Comparison of ENCODE assay signal across 2 cellular contexts in genomic region chr10:93614101-93614825, GRCh38.
A peak's percentile ranks its signal among the peaks of the same experiment; 100 is the strongest.
TF ChIP-seq lines count a peak whose summit lies in the region.

No MANE protein-coding gene starts in this region.

TF ChIP-seq in HepG2, 621 proteins besides CTCF, POLR2A, EP300 and RAD21 (continues in another document):
- TF ChIP-seq ATRX (CRISPR knock-in tag; IDR thresholded peaks at IDR 0.05; ENCODE audit: borderline replicate concordance) (no peak), ZBTB33 (CRISPR knock-in tag; IDR thresholded peaks at IDR 0.05) (no peak), LBX2 (CRISPR knock-in tag; IDR thresholded peaks at IDR 0.05; ENCODE audit: borderline replicate concordance) (no peak), PLSCR1 (CRISPR knock-in tag; IDR thresholded peaks at IDR 0.05; ENCODE audit: borderline replicate concordance) (no peak), ZFP41 (CRISPR knock-in tag; IDR thresholded peaks at IDR 0.05; ENCODE audit: borderline replicate concordance) (no peak), ZNF841 (CRISPR knock-in tag; IDR thresholded peaks at IDR 0.05; ENCODE audit: borderline replicate concordance) (no peak), KLF12 (CRISPR knock-in tag; IDR thresholded peaks at IDR 0.05; ENCODE audit: borderline replicate concordance) (no peak), ZFP37 (CRISPR knock-in tag; IDR thresholded peaks at IDR 0.05; ENCODE audit: borderline replicate concordance) (no peak), ZNF652 (CRISPR knock-in tag; IDR thresholded peaks at IDR 0.05; ENCODE audit: borderline replicate concordance, low read depth) (no peak), ZNF781 (CRISPR knock-in tag; IDR thresholded peaks at IDR 0.05; ENCODE audit: borderline replicate concordance, not compliant biosample characterization) (no peak), ZNF251 (CRISPR knock-in tag; IDR thresholded peaks at IDR 0.05) (no peak), GABPA (IDR thresholded peaks at IDR 0.05; ENCODE audit: low read depth, low read length) (no peak), GABPA (CRISPR knock-in tag; IDR thresholded peaks at IDR 0.05; ENCODE audit: low read depth) (no peak), ARID2 (CRISPR knock-in tag; IDR thresholded peaks at IDR 0.05; ENCODE audit: borderline replicate concordance) (no peak), ZNF512 (CRISPR knock-in tag; IDR thresholded peaks at IDR 0.05) (no peak), HNF4G (IDR thresholded peaks at IDR 0.05; ENCODE audit: borderline replicate concordance, low read depth, low read length) (peak; percentile 54; the same call in 1 of the 2 replicates), HNF4G (CRISPR knock-in tag; IDR thresholded peaks at IDR 0.05; ENCODE audit: borderline replicate concordance, low read depth) (no peak), THAP11 (CRISPR knock-in tag; IDR thresholded peaks at IDR 0.05) (no peak), CENPX (CRISPR knock-in tag; IDR thresholded peaks at IDR 0.05) (no peak), KAT2B (IDR thresholded peaks at IDR 0.05; ENCODE audit: borderline replicate concordance, low read depth, low read length) (no peak), CEBPB (IDR thresholded peaks at IDR 0.05; ENCODE audit: borderline replicate concordance, low read depth, low read length) (no peak), GLMP (CRISPR knock-in tag; IDR thresholded peaks at IDR 0.05; ENCODE audit: borderline replicate concordance) (no peak), ZBTB46 (CRISPR knock-in tag; IDR thresholded peaks at IDR 0.05; ENCODE audit: borderline replicate concordance) (no peak), BORCS8-MEF2B (CRISPR knock-in tag; IDR thresholded peaks at IDR 0.05) (no peak), YEATS2 (CRISPR knock-in tag; IDR thresholded peaks at IDR 0.05; ENCODE audit: borderline replicate concordance) (no peak), IKZF1 (IDR thresholded peaks at IDR 0.05) (no peak), ZSCAN25 (CRISPR knock-in tag; IDR thresholded peaks at IDR 0.05) (peak; percentile 94), ZNF564 (CRISPR knock-in tag; IDR thresholded peaks at IDR 0.05) (no peak)

TF ChIP-seq in K562, 482 proteins besides CTCF, POLR2A, EP300 and RAD21:
- TF ChIP-seq ZNF316 (IDR thresholded peaks at IDR 0.05) (peak; percentile 36; the same call in 1 of the 2 replicates), NR3C1 (CRISPR knock-in tag; IDR thresholded peaks at IDR 0.05) (no peak), BCOR (IDR thresholded peaks at IDR 0.05) (no peak), TAF15 (IDR thresholded peaks at IDR 0.05; ENCODE audit: low read depth, low read length) (no peak)
